1 cellular context compared by ENCODE assay signal in genomic region chr11:954392-955144, GRCh38.
TF ChIP-seq lines count a peak whose summit lies in the region.

No MANE protein-coding gene starts in this region.

TF ChIP-seq in endothelial cell of umbilical vein, 7 proteins besides CTCF, POLR2A, EP300 and RAD21 (continued from another document):
- no peak for TF ChIP-seq EZH2 (IDR thresholded peaks at IDR 0.05; ENCODE audit: borderline replicate concordance, low read depth, low read length, severe bottlenecking)
TF ChIP-seq in endothelial cell of umbilical vein: peak in this region for 0.
